In the genomic region with DNA sequence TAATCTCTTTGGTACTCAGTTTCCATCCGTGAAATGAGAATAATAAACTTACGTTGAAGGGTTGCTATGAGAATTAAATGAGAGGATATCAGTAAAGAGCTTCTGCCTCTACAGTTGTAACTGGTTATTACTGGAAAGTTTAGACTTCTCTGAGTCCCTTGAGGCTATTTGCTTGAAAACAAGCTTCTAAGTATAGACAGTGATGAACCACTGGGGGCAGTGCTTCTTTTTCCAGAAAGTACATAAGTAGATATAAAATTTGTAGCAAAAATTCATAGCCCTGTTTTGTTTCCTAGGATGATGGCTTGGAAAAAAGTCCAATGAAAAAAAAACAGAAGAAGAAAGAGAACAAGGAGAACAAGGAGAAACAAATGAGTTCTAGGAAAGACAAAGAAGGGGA, we compare ENCODE assay signal across 12 cellular contexts.
A peak's percentile ranks its signal among the peaks of the same experiment; 100 is the strongest.
DNase-seq lines count a peak whose midpoint lies in the region; ATAC-seq and TF ChIP-seq lines count a peak whose summit lies in the region.
"Had no signal": no experiment of that assay in that cellular context is flagged by ENCODE, and none has a peak within 500 bp of the region (broad histone marks: within the 10 kb centered on the region; RNA-seq: fewer than 3 reads in every experiment).

No MANE protein-coding gene starts in this region.

- POLR2A ChIA-PET in AG04450 (lab: Yijun Ruan, JAX) = no interaction called here

- CTCF ChIA-PET in AG04450 (lab: Charles Lee) = interaction anchor here (0.7 to 1.1 kb wide), 3 partner anchors 204 to 207 kb away, joined by 3 to 4 read pairs (median 3); no protein-coding TSS in a partner anchor

- no peak for DNase-seq in AG04450 (ENCODE audit: low read depth, low spot score)
- DNase-seq in ELR (ENCODE audit: low read depth) = peak; percentile 28
- no peak for DNase-seq in T-helper 17 cell
- DNase-seq in immature natural killer cell = no peak
- no peak for DNase-seq in NCI-H187 treated with DMSO at 0.1 percent for 48 hours (lab: John Stamatoyannopoulos, UW)
- no peak for DNase-seq in GM13977 (ENCODE audit: low spot score)
- no peak for DNase-seq in esophagus squamous epithelium (lab: John Stamatoyannopoulos, UW)
- DNase-seq: activated naive CD4-positive, alpha-beta T cell; NCI-H510A; SHP77; stimulated activated CD4-positive, alpha-beta T cell treated with anti-CD3 and anti-CD28 coated beads, Interleukin-12 subunit alpha, Interleukin-12 subunit beta, amount 100 ng/mL, for 4 hours had no signal

- peaks cover 44 to 100% (median 78%) of the 10 kb centered on the region in 3 donors for H3K36me3 ChIP-seq in esophagus squamous epithelium

- TF ChIP-seq CTCF in AG04450 (IDR thresholded peaks at IDR 0.05; ENCODE audit: low read depth, low read length) (0 out of 2 replicates have a peak, but pooled peaks have one; percentile 11), GM13977 (IDR thresholded peaks at IDR 0.05; ENCODE audit: extremely low read depth, insufficient read depth, missing control alignments) (no peak), esophagus squamous epithelium (IDR thresholded peaks at IDR 0.05) (no peak)

- no peak overlapping the region for H3K27ac ChIP-seq in AG04450 (ENCODE audit: low read depth, low read length)
- H3K27ac ChIP-seq in esophagus squamous epithelium = no peak overlapping the region

- H3K27me3 Mint-ChIP-seq in T-helper 17 cell (no peaks in the 10 kb centered on the region), immature natural killer cell (ENCODE audit: low read depth in 3 of 3) (peaks cover 0 to 10% (median 5%) of the 10 kb centered on the region in 3 donors)

- H3K36me3 Mint-ChIP-seq in T-helper 17 cell (ENCODE audit: low read depth) = peaks cover 29% of the 10 kb centered on the region
- H3K36me3 Mint-ChIP-seq in immature natural killer cell = peaks cover 41 to 79% (median 56%) of the 10 kb centered on the region in 3 donors

- peak overlapping the region; percentile 56 for H3K4me3 Mint-ChIP-seq in T-helper 17 cell
- no peak overlapping the region for H3K4me3 Mint-ChIP-seq in immature natural killer cell

- no peaks in the 10 kb centered on the region for H3K9me3 ChIP-seq in AG04450 (ENCODE audit: control insufficient read depth, insufficient read depth, low read length)
- H3K9me3 ChIP-seq in T-helper 17 cell (ENCODE audit: control insufficient read depth, low read length, poor library complexity, severe bottlenecking) = no peaks in the 10 kb centered on the region
- no peaks in the 10 kb centered on the region for H3K9me3 ChIP-seq in esophagus squamous epithelium

- peaks cover 22% of the 10 kb centered on the region for H3K4me1 Mint-ChIP-seq in T-helper 17 cell
- H3K4me1 Mint-ChIP-seq in immature natural killer cell = peaks cover 4 to 5% of the 10 kb centered on the region in 2 donors

- ATAC-seq in T-helper 17 cell (no peak), HG02610 (IDR thresholded peaks at IDR 0.05; ENCODE audit: unreplicated experiment) (no peak)

- no peaks in the 10 kb centered on the region for H3K9me3 Mint-ChIP-seq in immature natural killer cell

- in situ Hi-C loops in GM13977 (cut with MboI; ENCODE audit: low pct_unique_long_range_greater_than_20kb, low sequenced_read_pairs, unreplicated experiment) = no loop called here

- H3K4me3 ChIP-seq in AG04450 (ENCODE audit: low read depth, low read length) (no peak overlapping the region), esophagus squamous epithelium (no peak overlapping the region)

- H3K27me3 ChIP-seq in AG04450 (ENCODE audit: control insufficient read depth, insufficient read depth, low read length) (no peaks in the 10 kb centered on the region), esophagus squamous epithelium (no peaks in the 10 kb centered on the region)

- intact Hi-C loops in esophagus squamous epithelium (cut with DNase I) = no loop called here

- H3K4me1 ChIP-seq in esophagus squamous epithelium = no peaks in the 10 kb centered on the region

- peak overlapping the region; percentile 78 for H3K27ac Mint-ChIP-seq in T-helper 17 cell
- peak overlapping the region in 5 of 6 donors; percentile 0 to 47 (median 44) for H3K27ac Mint-ChIP-seq in immature natural killer cell

- TF ChIP-seq POLR2A in esophagus squamous epithelium (IDR thresholded peaks at IDR 0.05) = no peak

- 79 to 96% methylated on average over 2 of the region's 2 CpGs for WGBS in esophagus squamous epithelium, 2 donors
